Comparison of ENCODE assay signal across 26 cellular contexts in genomic region chrX:17553961-17554482, GRCh38.
DNase-seq lines count a peak whose midpoint lies in the region; ATAC-seq, FAIRE-seq and TF ChIP-seq lines count a peak whose summit lies in the region.
"Had no signal": no experiment of that assay in that cellular context is flagged by ENCODE, and none has a peak within 500 bp of the region (broad histone marks: within the 10 kb centered on the region; RNA-seq: fewer than 3 reads in every experiment).

No MANE protein-coding gene starts in this region.

- H3K27me3 Mint-ChIP-seq in Calu3 (ENCODE audit: unreplicated experiment) (no peaks in the 10 kb centered on the region), osteocyte (ENCODE audit: unreplicated experiment) (no peaks in the 10 kb centered on the region)
- H3K27me3 Mint-ChIP-seq in naive thymus-derived CD8-positive, alpha-beta T cell: no peaks in the 10 kb centered on the region
- H3K27me3 Mint-ChIP-seq: activated CD4-positive, alpha-beta T cell treated with anti-CD3 and anti-CD28 coated beads, Interleukin-2, amount 10 ng/mL, durations not matched to agents 7 days and 5 days had no signal

- peaks cover 2 to 9% of the 10 kb centered on the region in 2 donors for H3K4me1 ChIP-seq in esophagus (ENCODE audit: control insufficient read depth in 2 of 2, insufficient read depth in 2 of 2, low read length in 1 of 2)
- H3K4me1 ChIP-seq: prostate gland, spleen had no signal

- H3K4me3 Mint-ChIP-seq in Calu3 (ENCODE audit: low read depth, unreplicated experiment): no peak overlapping the region
- no peak overlapping the region for H3K4me3 Mint-ChIP-seq in osteocyte (ENCODE audit: unreplicated experiment)
- H3K4me3 Mint-ChIP-seq in naive thymus-derived CD8-positive, alpha-beta T cell: no peak overlapping the region
- H3K4me3 Mint-ChIP-seq: activated CD4-positive, alpha-beta T cell treated with anti-CD3 and anti-CD28 coated beads, Interleukin-2, amount 10 ng/mL, durations not matched to agents 7 days and 5 days; CD8-positive, alpha-beta memory T cell; immature natural killer cell; natural killer cell had no signal

- BruUV-seq in Calu3 (replicated peaks; lab: Mats Ljungman, UMichigan): no TSS peak

- CTCF ChIA-PET in Calu3 (lab: Charles Lee): interaction anchor here (0.7 kb wide), 1 partner anchor 38 kb away, joined by 3 read pairs; no protein-coding TSS in a partner anchor

- no peaks in the 10 kb centered on the region for H3K9me3 ChIP-seq in esophagus (ENCODE audit: control insufficient read depth in 2 of 2, insufficient read depth in 1 of 2, low read depth in 1 of 2, low read length in 1 of 2)
- H3K9me3 ChIP-seq: prostate gland, spleen had no signal

- no peaks in the 10 kb centered on the region for H3K27me3 ChIP-seq in esophagus (ENCODE audit: control insufficient read depth in 1 of 2, insufficient read depth in 2 of 2, low read length in 2 of 2)
- H3K27me3 ChIP-seq: spleen had no signal

- DNase-seq in Calu3 (no peak), RPMI7951 (ENCODE audit: low read depth) (peak; percentile 50), osteocyte (ENCODE audit: extremely low spot score, unreplicated experiment) (no peak), RCC 7860 (ENCODE audit: low spot score) (no peak), KG1 (lab: John Stamatoyannopoulos, UW) (no peak)
- DNase-seq in naive thymus-derived CD8-positive, alpha-beta T cell: no peak
- DNase-seq: activated CD4-positive, alpha-beta T cell treated with anti-CD3 and anti-CD28 coated beads, Interleukin-2, amount 10 ng/mL, durations not matched to agents 7 days and 5 days; activated CD8-positive, alpha-beta memory T cell treated with anti-CD3 and anti-CD28 coated beads, Interleukin-2, amount 50 U/mL, for 4 hours; activated effector memory CD4-positive, alpha-beta T cell treated with Interleukin-2 at 50 U/mL for 16 hours; CD8-positive, alpha-beta memory T cell; central memory CD4-positive, alpha-beta T cell; DMS79 treated with DMSO at 0.1 percent for 48 hours; immature natural killer cell; natural killer cell; NCI-H1092; NCI-H2081; NCI-H510A; SHP77; spleen; stimulated activated CD8-positive, alpha-beta memory T cell treated with anti-CD3 and anti-CD28 coated beads, Interleukin-4, amount 100 ng/mL, for 48 hours; substantia nigra; T-helper 1 cell had no signal

- 48 to 62% methylated on average over 6 of the region's 6 CpGs for WGBS in esophagus, 2 donors

- H3K9me3 Mint-ChIP-seq in Calu3 (ENCODE audit: low read depth, unreplicated experiment) (no peaks in the 10 kb centered on the region), osteocyte (ENCODE audit: unreplicated experiment) (no peaks in the 10 kb centered on the region)
- no peaks in the 10 kb centered on the region for H3K9me3 Mint-ChIP-seq in naive thymus-derived CD8-positive, alpha-beta T cell
- H3K9me3 Mint-ChIP-seq: activated CD4-positive, alpha-beta T cell treated with anti-CD3 and anti-CD28 coated beads, Interleukin-2, amount 10 ng/mL, durations not matched to agents 7 days and 5 days; CD8-positive, alpha-beta memory T cell; immature natural killer cell; natural killer cell had no signal

- intact Hi-C loops in Calu3 (cut with micrococcal nuclease; ENCODE audit: unreplicated experiment): no loop called here

- H3K36me3 Mint-ChIP-seq in Calu3 (ENCODE audit: insufficient read depth, unreplicated experiment) (no peaks in the 10 kb centered on the region), osteocyte (ENCODE audit: unreplicated experiment) (no peaks in the 10 kb centered on the region)
- no peaks in the 10 kb centered on the region for H3K36me3 Mint-ChIP-seq in naive thymus-derived CD8-positive, alpha-beta T cell
- H3K36me3 Mint-ChIP-seq: CD8-positive, alpha-beta memory T cell; immature natural killer cell; natural killer cell had no signal

- TF ChIP-seq CTCF in Calu3 (IDR thresholded peaks at IDR 0.05; ENCODE audit: unreplicated experiment): no peak
- TF ChIP-seq CTCF in osteocyte (IDR thresholded peaks at IDR 0.05): no peak

- H3K27ac Mint-ChIP-seq in Calu3 (ENCODE audit: unreplicated experiment): peak overlapping the region; percentile 82
- H3K27ac Mint-ChIP-seq in osteocyte (ENCODE audit: unreplicated experiment): peak overlapping the region; percentile 71
- H3K27ac Mint-ChIP-seq in naive thymus-derived CD8-positive, alpha-beta T cell: no peak overlapping the region
- H3K27ac Mint-ChIP-seq: activated CD4-positive, alpha-beta T cell treated with anti-CD3 and anti-CD28 coated beads, Interleukin-2, amount 10 ng/mL, durations not matched to agents 7 days and 5 days; CD8-positive, alpha-beta memory T cell; immature natural killer cell; natural killer cell had no signal

- H3K27ac ChIP-seq in esophagus (ENCODE audit: low read depth in 2 of 2, low read length in 1 of 2): peak overlapping the region; percentile 62 to 67
- H3K27ac ChIP-seq: prostate gland, spleen had no signal

- POLR2A ChIA-PET in naive thymus-derived CD8-positive, alpha-beta T cell (lab: Charles Lee): no interaction called here

- H3K4me3 ChIP-seq in esophagus (ENCODE audit: low read depth in 1 of 2, low read length in 2 of 2): no peak overlapping the region
- H3K4me3 ChIP-seq: lung, prostate gland, spleen had no signal

- no peaks in the 10 kb centered on the region for H3K36me3 ChIP-seq in esophagus (ENCODE audit: control insufficient read depth in 2 of 2, insufficient read depth in 2 of 2, low read length in 1 of 2)
- H3K36me3 ChIP-seq: prostate gland, spleen had no signal

- ATAC-seq in naive thymus-derived CD8-positive, alpha-beta T cell: no peak
- ATAC-seq in HG02588 (IDR thresholded peaks at IDR 0.05; ENCODE audit: unreplicated experiment): no peak
- ATAC-seq: natural killer cell had no signal

- H3K4me1 Mint-ChIP-seq in Calu3 (ENCODE audit: low read depth, unreplicated experiment) (peaks cover 24% of the 10 kb centered on the region), osteocyte (ENCODE audit: unreplicated experiment) (peaks cover 26% of the 10 kb centered on the region)
- peaks cover 0 to 9% (median 6%) of the 10 kb centered on the region in 4 donors for H3K4me1 Mint-ChIP-seq in naive thymus-derived CD8-positive, alpha-beta T cell

- no peak for FAIRE-seq in RCC 7860 (lab: Jason Lieb, UNC)

Comparison
In these comparisons a context has a peak if more than half of its experiments do, and no peak if none do; other contexts are left out.
1. H3K27ac Mint-ChIP-seq: peak in Calu3 (single experiment) and osteocyte (single experiment); none in naive thymus-derived CD8-positive, alpha-beta T cell (0 of 10).